Comparison of ENCODE assay signal across 19 cellular contexts in genomic region chr17:10192963-10193362, GRCh38. TPM values are rescaled to one million over a fixed set of nuclear protein-coding genes. Genes with fewer than 3 reads are reported as not detected.
DNase-seq lines count a peak whose midpoint lies in the region; ATAC-seq, FAIRE-seq and TF ChIP-seq lines count a peak whose summit lies in the region.
"Had no signal": no experiment of that assay in that cellular context is flagged by ENCODE, and none has a peak within 500 bp of the region (broad histone marks: within the 10 kb centered on the region; RNA-seq: fewer than 3 reads in every experiment).

No MANE protein-coding gene starts in this region.

- no peak overlapping the region for H3K4me3 Mint-ChIP-seq in astrocyte (ENCODE audit: unreplicated experiment)
- H3K4me3 Mint-ChIP-seq: stimulated activated naive CD8-positive, alpha-beta T cell treated with anti-CD3 and anti-CD28 coated beads, Interleukin-15, amount 100 ng/mL, for 72 hours had no signal

- peaks cover 16% of the 10 kb centered on the region for H3K27me3 ChIP-seq in astrocyte (ENCODE audit: insufficient read depth, low read length)
- peaks cover 0 to 9% (median 0%) of the 10 kb centered on the region in 9 donors for H3K27me3 ChIP-seq in heart left ventricle
- no peaks in the 10 kb centered on the region for H3K27me3 ChIP-seq in trophoblast cell (ENCODE audit: insufficient read depth, low read length)
- H3K27me3 ChIP-seq: BE2C had no signal

- H3K27ac ChIP-seq in astrocyte (ENCODE audit: low read depth, low read length), result no peak overlapping the region
- peak overlapping the region in 8 of 12 donors; percentile 8 to 68 (median 31) for H3K27ac ChIP-seq in heart left ventricle
- H3K27ac ChIP-seq in trophoblast cell (ENCODE audit: low read depth, low read length), result peak overlapping the region; percentile 24
- H3K27ac ChIP-seq: HL-60 had no signal

- H4K91ac ChIP-seq in trophoblast cell (ENCODE audit: low read depth, low read length), result no peak overlapping the region

- H3K4ac ChIP-seq in trophoblast cell (ENCODE audit: low read depth, low read length), result peak overlapping the region; percentile 78

- TF ChIP-seq CTCF in AG10803 (conservative IDR thresholded peaks at IDR 0.05; ENCODE audit: low read length) (no peak), astrocyte (IDR thresholded peaks at IDR 0.05; ENCODE audit: insufficient read depth, low read depth, low read length) (no peak), heart left ventricle (IDR thresholded peaks at IDR 0.05) (no peak)

- H3K79me2 ChIP-seq in astrocyte (ENCODE audit: insufficient read depth, low read length), result no peaks in the 10 kb centered on the region
- H3K79me2 ChIP-seq in trophoblast cell (ENCODE audit: control insufficient read depth, insufficient read depth, low read length, poor library complexity), result peaks cover 11% of the 10 kb centered on the region

- H4K12ac ChIP-seq in trophoblast cell (ENCODE audit: low read depth, low read length), result no peak overlapping the region

- no peak overlapping the region for H3K4me2 ChIP-seq in astrocyte (ENCODE audit: low read length)
- H3K4me2 ChIP-seq in trophoblast cell (ENCODE audit: low read length), result peak overlapping the region; percentile 43

- no peaks in the 10 kb centered on the region for H3K4me1 ChIP-seq in astrocyte (ENCODE audit: insufficient read depth, low read length)
- peaks cover 0 to 28% (median 3%) of the 10 kb centered on the region in 12 donors for H3K4me1 ChIP-seq in heart left ventricle
- peaks cover 13 to 21% of the 10 kb centered on the region in 2 experiments for H3K4me1 ChIP-seq in trophoblast cell (ENCODE audit: control insufficient read depth in 1 of 2, insufficient read depth in 2 of 2, low read length in 2 of 2)
- H3K4me1 ChIP-seq: BE2C had no signal

- H2BK120ac ChIP-seq in trophoblast cell (ENCODE audit: insufficient read depth, low read length, poor library complexity), result no peak overlapping the region

- DNase-seq in AG10803 (ENCODE audit: low read depth) (peak; percentile 95), astrocyte (ENCODE audit: low read depth) (peak; percentile 55), heart left ventricle (peak in 1 of 5 donors; percentile 48), trophoblast cell (peak; percentile 75 to 76), superior temporal gyrus (ENCODE audit: extremely low spot score) (no peak), NCI-H1105 treated with DMSO at 0.1 percent for 48 hours (lab: John Stamatoyannopoulos, UW) (no peak)
- DNase-seq: activated effector memory CD4-positive, alpha-beta T cell treated with anti-CD3 and anti-CD28 coated beads, Interleukin-2, amount 50 U/mL, for 16 hours; BE2C; DMS 273 treated with DMSO at 0.1 percent for 48 hours; KG1; mammary epithelial cell; NCI-H1105; NK-92 treated with Interleukin-12 subunit alpha and Interleukin-12 subunit beta, amount 100 ng/mL, for 24 hours; stimulated activated naive CD8-positive, alpha-beta T cell treated with anti-CD3 and anti-CD28 coated beads, Interleukin-15, amount 100 ng/mL, for 72 hours had no signal

- H3K27me3 Mint-ChIP-seq in astrocyte (ENCODE audit: low read depth, unreplicated experiment), result peaks cover 29% of the 10 kb centered on the region

- FAIRE-seq in astrocyte (lab: Jason Lieb, UNC), result peak; percentile 54

- H3K36me3 ChIP-seq in astrocyte (ENCODE audit: insufficient read depth, low read length), result no peaks in the 10 kb centered on the region
- H3K36me3 ChIP-seq in heart left ventricle, result no peaks in the 10 kb centered on the region
- peaks cover 0 to 9% of the 10 kb centered on the region in 2 experiments for H3K36me3 ChIP-seq in trophoblast cell (ENCODE audit: control insufficient read depth in 1 of 2, insufficient read depth in 2 of 2, low read length in 2 of 2)
- H3K36me3 ChIP-seq: BE2C had no signal

- peak overlapping the region; percentile 67 for H3K18ac ChIP-seq in trophoblast cell (ENCODE audit: low read length)

- H3K27ac Mint-ChIP-seq in astrocyte (ENCODE audit: unreplicated experiment), result no peak overlapping the region
- H3K27ac Mint-ChIP-seq: stimulated activated naive CD8-positive, alpha-beta T cell treated with anti-CD3 and anti-CD28 coated beads, Interleukin-15, amount 100 ng/mL, for 72 hours had no signal

- no peak overlapping the region for H3K4me3 ChIP-seq in AG10803 (ENCODE audit: low read length)
- no peak overlapping the region for H3K4me3 ChIP-seq in astrocyte (ENCODE audit: insufficient read depth, low read depth, low read length)
- no peak overlapping the region for H3K4me3 ChIP-seq in heart left ventricle
- no peak overlapping the region for H3K4me3 ChIP-seq in trophoblast cell (ENCODE audit: low read depth, low read length)
- H3K4me3 ChIP-seq: esophagus muscularis mucosa had no signal

- peak overlapping the region; percentile 36 for H2BK12ac ChIP-seq in trophoblast cell (ENCODE audit: low read length)

- 38 to 51% (median 40%) methylated on average over 2 of the region's 2 CpGs for WGBS in heart left ventricle, 4 donors
- no CpG with 5 or more reads among the region's 2 CpGs for WGBS in trophoblast cell (ENCODE audit: extremely low coverage, insufficient coverage, insufficient read length)

- no peak overlapping the region for H2AK5ac ChIP-seq in trophoblast cell (ENCODE audit: low read length)

- H2AFZ ChIP-seq in astrocyte (ENCODE audit: low read depth, low read length) (no peak overlapping the region), trophoblast cell (ENCODE audit: insufficient read depth, low read length, poor library complexity) (no peak overlapping the region)

- peaks cover 14% of the 10 kb centered on the region for H3K4me1 Mint-ChIP-seq in astrocyte (ENCODE audit: low read depth, unreplicated experiment)
- H3K4me1 Mint-ChIP-seq: stimulated activated naive CD8-positive, alpha-beta T cell treated with anti-CD3 and anti-CD28 coated beads, Interleukin-15, amount 100 ng/mL, for 72 hours had no signal

- peaks cover 10% of the 10 kb centered on the region for H3K79me1 ChIP-seq in trophoblast cell (ENCODE audit: low read length)

- H3K9me3 Mint-ChIP-seq in astrocyte (ENCODE audit: unreplicated experiment), result peaks cover 15% of the 10 kb centered on the region

- no peak for TF ChIP-seq POLR2A in heart left ventricle (IDR thresholded peaks at IDR 0.05)

- intact Hi-C loops in heart left ventricle (cut with DNase I), result loop anchor here in 1 of 10 donors (10.0 kb wide), 1 partner anchor 78 kb away; no protein-coding TSS in a partner anchor

- no peak overlapping the region for H3K23ac ChIP-seq in trophoblast cell (ENCODE audit: low read length)

- H4K20me1 ChIP-seq in astrocyte (ENCODE audit: insufficient read depth, low read length), result no peaks in the 10 kb centered on the region

- H3K9ac ChIP-seq in astrocyte (ENCODE audit: low read length) (no peak overlapping the region), trophoblast cell (ENCODE audit: low read length) (no peak overlapping the region)

- H3K9me3 ChIP-seq in astrocyte (ENCODE audit: insufficient read depth, low read depth, low read length) (no peaks in the 10 kb centered on the region), heart left ventricle (peaks cover 0 to 20% (median 13%) of the 10 kb centered on the region in 12 donors), trophoblast cell (ENCODE audit: insufficient read depth, low read depth, low read length) (peaks cover 11% of the 10 kb centered on the region)
- H3K9me3 ChIP-seq: BE2C had no signal

- peak overlapping the region; percentile 25 for H2BK5ac ChIP-seq in trophoblast cell (ENCODE audit: low read depth, low read length, poor library complexity)

- ATAC-seq in heart left ventricle (peak; percentile 43 to 84 (median 62)), HG03520 (IDR thresholded peaks at IDR 0.05; ENCODE audit: unreplicated experiment) (no peak), GM21529 (IDR thresholded peaks at IDR 0.05; ENCODE audit: unreplicated experiment) (no peak)
- ATAC-seq: activated CD4-positive, CD25-positive, alpha-beta regulatory T cell treated with anti-CD3 and anti-CD28 coated beads, Interleukin-2, amount 50 U/mL, for 24 hours; stimulated activated naive CD8-positive, alpha-beta T cell treated with anti-CD3 and anti-CD28 coated beads, Interleukin-15, amount 100 ng/mL, for 72 hours had no signal

- H3K14ac ChIP-seq in trophoblast cell (ENCODE audit: low read length), result no peak overlapping the region

- peak overlapping the region; percentile 29 for H4K8ac ChIP-seq in trophoblast cell (ENCODE audit: low read depth, low read length)

- H3K36me3 Mint-ChIP-seq in astrocyte (ENCODE audit: low read depth, unreplicated experiment), result peaks cover 14% of the 10 kb centered on the region

RNA-seq across cellular contexts. Expression of gene GAS7, which starts 5.4 kb away (rescaled TPM):
- total RNA-seq in astrocyte (8.5 and 10.2 TPM in 2 replicates), heart left ventricle (10 to 100 TPM; 34.5 to 86.5 (median 65.4) TPM)
- 10 to 100 TPM; 19.4 to 52.2 TPM for polyA plus RNA-seq in heart left ventricle
- 18.4 and 20.0 TPM in 2 replicates for polyA plus RNA-seq in trophoblast cell (2013)

Comparison
In these comparisons a context has a peak if more than half of its experiments do, and no peak if none do; other contexts are left out.
1. DNase-seq: peak in AG10803 (single experiment), astrocyte (single experiment) and trophoblast cell (2 of 2); none in superior temporal gyrus (single experiment) and NCI-H1105 treated with DMSO at 0.1 percent for 48 hours (single experiment).
2. ATAC-seq: peak in heart left ventricle (4 of 4); none in HG03520 (single experiment) and GM21529 (single experiment).